ENCODE assay signal across 8 cellular contexts in the genomic region with DNA sequence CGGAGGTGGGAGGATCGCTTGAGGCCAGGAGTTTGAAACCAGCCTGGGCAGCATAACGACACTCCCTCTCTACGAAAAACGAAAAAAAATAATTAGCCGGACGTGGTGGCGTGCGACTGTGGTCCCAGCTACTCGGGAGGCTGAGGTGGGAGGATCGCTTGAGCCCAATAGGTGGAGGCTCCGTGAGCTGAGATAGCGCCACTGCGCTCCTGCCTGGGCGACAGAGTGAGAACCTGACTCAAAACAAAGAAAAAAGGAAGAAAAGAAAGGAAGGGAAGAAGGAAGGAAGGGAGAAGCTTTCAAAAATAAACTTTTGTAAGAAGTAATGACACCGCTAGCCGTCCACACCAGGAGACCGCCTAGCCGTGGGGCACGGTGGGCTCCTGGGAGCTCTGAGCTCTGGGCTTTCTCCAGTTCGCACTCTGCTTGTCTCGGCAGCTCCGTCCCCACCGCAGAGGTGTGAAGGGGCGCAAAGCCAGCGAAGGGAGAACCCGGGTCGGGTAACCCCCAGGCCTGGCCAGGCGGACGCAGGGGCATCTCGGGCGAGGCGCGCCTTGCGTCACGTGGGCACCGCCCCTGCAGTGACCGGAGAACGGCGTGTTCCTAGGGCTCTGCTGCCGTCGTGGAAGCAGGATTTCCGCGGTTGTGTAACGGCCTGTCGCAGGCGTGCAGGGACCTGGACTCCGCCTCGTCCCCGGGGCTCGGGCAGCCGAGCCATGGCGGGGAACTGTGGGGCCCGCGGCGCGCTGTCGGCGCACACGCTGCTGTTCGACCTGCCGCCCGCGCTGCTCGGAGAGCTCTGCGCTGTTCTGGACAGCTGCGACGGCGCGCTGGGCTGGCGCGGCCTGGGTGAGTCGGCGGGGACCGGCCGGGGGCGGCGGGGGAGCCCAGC. TPM values are rescaled to one million over a fixed set of nuclear protein-coding genes. Genes with fewer than 3 reads are reported as not detected.
DNase-seq lines count a peak whose midpoint lies in the region; ATAC-seq and TF ChIP-seq lines count a peak whose summit lies in the region.

A gene with protein sequence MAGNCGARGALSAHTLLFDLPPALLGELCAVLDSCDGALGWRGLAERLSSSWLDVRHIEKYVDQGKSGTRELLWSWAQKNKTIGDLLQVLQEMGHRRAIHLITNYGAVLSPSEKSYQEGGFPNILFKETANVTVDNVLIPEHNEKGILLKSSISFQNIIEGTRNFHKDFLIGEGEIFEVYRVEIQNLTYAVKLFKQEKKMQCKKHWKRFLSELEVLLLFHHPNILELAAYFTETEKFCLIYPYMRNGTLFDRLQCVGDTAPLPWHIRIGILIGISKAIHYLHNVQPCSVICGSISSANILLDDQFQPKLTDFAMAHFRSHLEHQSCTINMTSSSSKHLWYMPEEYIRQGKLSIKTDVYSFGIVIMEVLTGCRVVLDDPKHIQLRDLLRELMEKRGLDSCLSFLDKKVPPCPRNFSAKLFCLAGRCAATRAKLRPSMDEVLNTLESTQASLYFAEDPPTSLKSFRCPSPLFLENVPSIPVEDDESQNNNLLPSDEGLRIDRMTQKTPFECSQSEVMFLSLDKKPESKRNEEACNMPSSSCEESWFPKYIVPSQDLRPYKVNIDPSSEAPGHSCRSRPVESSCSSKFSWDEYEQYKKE (plus strand): TSS at position 631 of the 892 bp plus-strand sequence. CDS start 86 bp downstream, at position 717.

- CTCF ChIA-PET in CD8-positive, alpha-beta memory T cell (lab: Charles Lee): no interaction called here

- peaks cover 5% of the 10 kb centered on the region for H3K27me3 ChIP-seq in CD8-positive, alpha-beta memory T cell (ENCODE audit: insufficient read depth, low read length, poor library complexity, severe bottlenecking)
- H3K27me3 ChIP-seq in WERI-Rb-1 (ENCODE audit: insufficient read depth, low read depth, severe bottlenecking) (no peaks in the 10 kb centered on the region), duodenal mucosa (ENCODE audit: control insufficient read depth in 1 of 2, insufficient read depth in 2 of 2, low read length in 2 of 2) (peaks cover 9% of the 10 kb centered on the region in 2 donors), lower lobe of right lung (ENCODE audit: low read depth) (no peaks in the 10 kb centered on the region)

- H3K9me3 Mint-ChIP-seq in CD8-positive, alpha-beta memory T cell: peaks cover 5 to 17% (median 6%) of the 10 kb centered on the region in 5 donors

- H3K27ac ChIP-seq in CD8-positive, alpha-beta memory T cell (ENCODE audit: low read depth, low read length): no peak within 1 kb of the TSS
- H3K27ac ChIP-seq in WERI-Rb-1 (no peak within 1 kb of the TSS), duodenal mucosa (ENCODE audit: low read depth, low read length) (peak within 1 kb of the TSS; percentile 72), lower lobe of right lung (peak within 1 kb of the TSS; percentile 95)

- peaks cover 3% of the 10 kb centered on the region for H3K4me1 ChIP-seq in CD8-positive, alpha-beta memory T cell (ENCODE audit: insufficient read depth, low read length)
- H3K4me1 ChIP-seq in duodenal mucosa (ENCODE audit: control insufficient read depth in 1 of 2, insufficient read depth in 2 of 2, low read length in 2 of 2) (peaks cover 4 to 5% of the 10 kb centered on the region in 2 donors), lower lobe of right lung (peaks cover 29% of the 10 kb centered on the region)

- TF ChIP-seq CTCF in WERI-Rb-1 (IDR thresholded peaks at IDR 0.05; ENCODE audit: low read depth, low read length): no peak
- TF ChIP-seq CTCF in lower lobe of right lung (IDR thresholded peaks at IDR 0.05): no peak

- H3K9me3 ChIP-seq in CD8-positive, alpha-beta memory T cell (ENCODE audit: low read length): no peaks in the 10 kb centered on the region
- H3K9me3 ChIP-seq in WERI-Rb-1 (ENCODE audit: severe bottlenecking) (no peaks in the 10 kb centered on the region), duodenal mucosa (ENCODE audit: control insufficient read depth in 1 of 2, low read length in 2 of 2) (no peaks in the 10 kb centered on the region), lower lobe of right lung (no peaks in the 10 kb centered on the region)

- H3K4me3 ChIP-seq in CD8-positive, alpha-beta memory T cell (ENCODE audit: low read length): peak within 1 kb of the TSS; percentile 40
- H3K4me3 ChIP-seq in WERI-Rb-1 (ENCODE audit: low read depth, low read length) (peak within 1 kb of the TSS; percentile 38), duodenal mucosa (ENCODE audit: low read depth in 1 of 2, low read length in 2 of 2) (peak within 1 kb of the TSS; percentile 61 to 65), lower lobe of right lung (peak within 1 kb of the TSS; percentile 62)

- H3K4me1 Mint-ChIP-seq in CD8-positive, alpha-beta memory T cell: peaks cover 2 to 8% (median 4%) of the 10 kb centered on the region in 3 donors

- no peaks in the 10 kb centered on the region for H3K36me3 ChIP-seq in CD8-positive, alpha-beta memory T cell (ENCODE audit: insufficient read depth, low read length)
- H3K36me3 ChIP-seq in WERI-Rb-1 (no peaks in the 10 kb centered on the region), duodenal mucosa (ENCODE audit: control insufficient read depth in 1 of 2, insufficient read depth in 2 of 2, low read length in 2 of 2) (no peaks in the 10 kb centered on the region), lower lobe of right lung (no peaks in the 10 kb centered on the region)

- peak within 1 kb of the TSS in 6 of 7 donors; percentile 53 to 78 (median 70) for H3K4me3 Mint-ChIP-seq in CD8-positive, alpha-beta memory T cell

- H3K9ac ChIP-seq in duodenal mucosa (ENCODE audit: low read depth in 1 of 2, low read length in 2 of 2): peak within 1 kb of the TSS; percentile 37 to 38

- DNase-seq in CD8-positive, alpha-beta memory T cell: peak in 4 of 5 donors; percentile 10 to 51 (median 25)
- peak; percentile 38 for DNase-seq in WERI-Rb-1
- DNase-seq in lower lobe of right lung: peak; percentile 96
- peak; percentile 46 for DNase-seq in stimulated activated CD8-positive, alpha-beta memory T cell treated with anti-CD3 and anti-CD28 coated beads, Interleukin-4, amount 100 ng/mL, for 48 hours
- no peak for DNase-seq in NCI-H1048 (lab: John Stamatoyannopoulos, UW)

- H3K36me3 Mint-ChIP-seq in CD8-positive, alpha-beta memory T cell: peaks cover 0 to 14% (median 0%) of the 10 kb centered on the region in 3 donors

- intact Hi-C loops in lower lobe of right lung (cut with DNase I): no loop called here

- no peak within 1 kb of the TSS for H3K27ac Mint-ChIP-seq in CD8-positive, alpha-beta memory T cell

- peaks cover 42 to 78% of the 10 kb centered on the region in 2 donors for H3K27me3 Mint-ChIP-seq in CD8-positive, alpha-beta memory T cell

- ATAC-seq in GM19324 (IDR thresholded peaks at IDR 0.05; ENCODE audit: low FRiP score, unreplicated experiment) (peak; percentile 50), HG03432 (IDR thresholded peaks at IDR 0.05; ENCODE audit: unreplicated experiment) (peak; percentile 78), lower lobe of right lung (peak; percentile 96)

- POLR2A ChIA-PET in CD8-positive, alpha-beta memory T cell (lab: Charles Lee): no interaction called here

RNA-seq across cellular contexts. Expression of the gene that starts here (rescaled TPM):
- under 1 TPM; 0.13 to 0.22 TPM for total RNA-seq in CD8-positive, alpha-beta memory T cell
- polyA plus RNA-seq in CD8-positive, alpha-beta memory T cell: not detected
- total RNA-seq in lower lobe of right lung: 50.7 TPM

Comparison
In these comparisons a context has a peak if more than half of its experiments do, and no peak if none do; other contexts are left out.
1. RNA of the gene that starts here (total RNA-seq): 50.7 TPM in lower lobe of right lung (single experiment); 0.13 to 0.22 TPM in CD8-positive, alpha-beta memory T cell; every median in the first group is over 10 times any median in the second.
2. Peak in DNase-seq and H3K4me3 ChIP-seq in CD8-positive, alpha-beta memory T cell; RNA of the gene not detected or under 1 TPM.
3. H3K27ac ChIP-seq: peak in duodenal mucosa (single experiment) and lower lobe of right lung (single experiment); none in CD8-positive, alpha-beta memory T cell (single experiment) and WERI-Rb-1 (single experiment).
4. Peak in every context shown above with its lines, with median percentiles within 50 percentile points of each other: H3K4me3 ChIP-seq and ATAC-seq.